ENCODE assay signal across 7 cellular contexts in genomic region chr1:49257211-49258049, GRCh38.
A peak's percentile ranks its signal among the peaks of the same experiment; 100 is the strongest.
DNase-seq lines count a peak whose midpoint lies in the region; ATAC-seq, FAIRE-seq and TF ChIP-seq lines count a peak whose summit lies in the region.
"Not testable (repeated sequence)": the region's sequence is repeated elsewhere in the genome, so short reads cannot be mapped to it uniquely, and the experiment has no call there.

No MANE protein-coding gene starts in this region.

- not testable (repeated sequence) for H3K79me1 ChIP-seq in trophoblast cell (ENCODE audit: low read length)

- not testable (repeated sequence) for H3K9me2 ChIP-seq in GM23338 (ENCODE audit: insufficient read depth)

- H3K4me3 Mint-ChIP-seq in GM23338, result peak overlapping the region; percentile 57; the same call in 2 of the 3 replicates

- H4K91ac ChIP-seq in trophoblast cell (ENCODE audit: low read depth, low read length), result peak overlapping the region; percentile 68

- H2BK120ac ChIP-seq in trophoblast cell (ENCODE audit: insufficient read depth, low read length, poor library complexity), result not testable (repeated sequence)

- H3K4me2 ChIP-seq in GM23338, result peak overlapping the region; percentile 72
- H3K4me2 ChIP-seq in trophoblast cell (ENCODE audit: low read length), result not testable (repeated sequence)

- not testable (repeated sequence) for H3F3A ChIP-seq in GM23338 (replicated peaks; ENCODE audit: low read depth)

- not testable (repeated sequence) for H4K20me1 ChIP-seq in GM23338 (replicated peaks; ENCODE audit: insufficient read depth)

- not testable (repeated sequence) for TF ChIP-seq POLR2A in adrenal gland (IDR thresholded peaks at IDR 0.05)

- H2AFZ ChIP-seq in GM23338, result peak overlapping the region; percentile 87
- H2AFZ ChIP-seq in trophoblast cell (ENCODE audit: insufficient read depth, low read length, poor library complexity), result not testable (repeated sequence)

- peaks cover 22% of the 10 kb centered on the region for H3K79me2 ChIP-seq in GM23338 (replicated peaks; ENCODE audit: insufficient read depth)
- H3K79me2 ChIP-seq in trophoblast cell (ENCODE audit: control insufficient read depth, insufficient read depth, low read length, poor library complexity), result not testable (repeated sequence)

- H3K36me3 ChIP-seq in GM23338 (ENCODE audit: insufficient read depth); adrenal gland (replicated peaks in 1 of 2); kidney (ENCODE audit: control insufficient read depth in 1 of 2, insufficient read depth in 2 of 2, low read length in 2 of 2); trophoblast cell (ENCODE audit: control insufficient read depth in 1 of 2, insufficient read depth in 2 of 2, low read length in 2 of 2): not testable (repeated sequence)

- not testable (repeated sequence) for H3K9me3 ChIP-seq in adrenal gland (replicated peaks in 1 of 3); kidney (ENCODE audit: control insufficient read depth in 1 of 2, low read length in 2 of 2); trophoblast cell (ENCODE audit: insufficient read depth, low read depth, low read length)

- H3K4me1 ChIP-seq in GM23338 (ENCODE audit: insufficient read depth); adrenal gland (replicated peaks in 1 of 2); kidney (ENCODE audit: control insufficient read depth in 1 of 2, insufficient read depth in 1 of 2, low read depth in 1 of 2, low read length in 2 of 2); trophoblast cell (ENCODE audit: control insufficient read depth in 1 of 2, insufficient read depth in 2 of 2, low read length in 2 of 2): not testable (repeated sequence)

- not testable (repeated sequence) for H2BK12ac ChIP-seq in trophoblast cell (ENCODE audit: low read length)

- not testable (repeated sequence) for H3K23ac ChIP-seq in trophoblast cell (ENCODE audit: low read length)

- peak overlapping the region; percentile 14 for H3K4ac ChIP-seq in trophoblast cell (ENCODE audit: low read depth, low read length)

- peak overlapping the region; percentile 65; the same call in 1 of the 2 replicates for H3K27ac Mint-ChIP-seq in GM23338

- H3K9me3 Mint-ChIP-seq in GM23338, result peaks cover 70% of the 10 kb centered on the region

- H4K12ac ChIP-seq in trophoblast cell (ENCODE audit: low read depth, low read length), result peak overlapping the region; percentile 65

- 74 to 90% (median 80%) methylated on average over 18 to 32 of the region's 32 CpGs for WGBS in adrenal gland, 4 donors
- WGBS in trophoblast cell (ENCODE audit: extremely low coverage, insufficient coverage, insufficient read length), result no CpG with 5 or more reads among the region's 32 CpGs

- H2AK5ac ChIP-seq in trophoblast cell (ENCODE audit: low read length), result not testable (repeated sequence)

- H3K9ac ChIP-seq in kidney (ENCODE audit: low read length in 2 of 2); trophoblast cell (ENCODE audit: low read length): not testable (repeated sequence)

- not testable (repeated sequence) for H2BK5ac ChIP-seq in trophoblast cell (ENCODE audit: low read depth, low read length, poor library complexity)

- H3K4me1 Mint-ChIP-seq in GM23338, result not testable (repeated sequence)

- TF ChIP-seq CTCF in GM23338 (conservative IDR thresholded peaks at IDR 0.05; ENCODE audit: low read depth in 2 of 2); adrenal gland (IDR thresholded peaks at IDR 0.05); kidney (IDR thresholded peaks at IDR 0.05; ENCODE audit: borderline replicate concordance, extremely low read depth, insufficient read depth): not testable (repeated sequence)

- H3K4me3 ChIP-seq in GM23338, result peak overlapping the region; percentile 63
- H3K4me3 ChIP-seq in adrenal gland; trophoblast cell (ENCODE audit: low read depth, low read length): not testable (repeated sequence)
- peak overlapping the region in 1 of 2 donors; percentile 32 for H3K4me3 ChIP-seq in kidney (ENCODE audit: low read length in 2 of 2)

- peak overlapping the region; percentile 71 for H4K8ac ChIP-seq in trophoblast cell (ENCODE audit: low read depth, low read length)

- H3K27me3 Mint-ChIP-seq in GM23338 (ENCODE audit: insufficient read depth, low read depth, poor library complexity), result not testable (repeated sequence)

- not testable (repeated sequence) for H3K14ac ChIP-seq in trophoblast cell (ENCODE audit: low read length)

- H3K18ac ChIP-seq in trophoblast cell (ENCODE audit: low read length), result not testable (repeated sequence)

- not testable (repeated sequence) for ATAC-seq in GM23338, left ventricle myocardium superior

- not testable (repeated sequence) for H3K27me3 ChIP-seq in GM23338 (ENCODE audit: insufficient read depth); adrenal gland; trophoblast cell (ENCODE audit: insufficient read depth, low read length)

- not testable (repeated sequence) for FAIRE-seq in kidney (lab: Jason Lieb, UNC)

- peak; percentile 59 for DNase-seq in GM23338 (ENCODE audit: low spot score)
- DNase-seq in NCI-H2029 (lab: John Stamatoyannopoulos, UW), result peak; percentile 80
- peak; percentile 20 for DNase-seq in RKO (ENCODE audit: low spot score)
- DNase-seq in adrenal gland, result peak in 4 of 7 donors; percentile 11 to 25 (median 17)
- peak; percentile 7 for DNase-seq in left ventricle myocardium superior
- DNase-seq in kidney, result peak; percentile 50
- peak; percentile 46 to 48 for DNase-seq in trophoblast cell

- H3K27ac ChIP-seq in GM23338 (ENCODE audit: low read depth), result peak overlapping the region; percentile 76; the same call in 1 of the 2 replicates
- H3K27ac ChIP-seq in adrenal gland; kidney (ENCODE audit: low read depth in 2 of 2, low read length in 2 of 2); trophoblast cell (ENCODE audit: low read depth, low read length): not testable (repeated sequence)

- intact Hi-C loops in adrenal gland (cut with DNase I); left ventricle myocardium superior (cut with micrococcal nuclease); kidney (cut with DNase I): not testable (repeated sequence)

- H3K36me3 Mint-ChIP-seq in GM23338 (ENCODE audit: low read depth), result peaks cover 38% of the 10 kb centered on the region; the same call in 2 of the 3 replicates

TF ChIP-seq in GM23338, 12 proteins besides CTCF, POLR2A, EP300 and RAD21:
- peak; percentile 58 for TF ChIP-seq POLR2AphosphoS5 (IDR thresholded peaks at IDR 0.05; ENCODE audit: low read depth)

Comparison
In these comparisons a context has a peak if more than half of its experiments do, and no peak if none do; other contexts are left out.
1. DNase-seq: peak in every context shown above with its lines; median percentile 80 in NCI-H2029; 59 in GM23338; 50 in kidney; 47 in trophoblast cell; 20 in RKO; 17 in adrenal gland; 7 in left ventricle myocardium superior.